Comparison of ENCODE assay signal across 7 cellular contexts in genomic region chr17:64262125-64262421, GRCh38. TPM values are rescaled to one million over a fixed set of nuclear protein-coding genes. Genes with fewer than 3 reads are reported as not detected.
DNase-seq lines count a peak whose midpoint lies in the region; ATAC-seq and TF ChIP-seq lines count a peak whose summit lies in the region.

No MANE protein-coding gene starts in this region.

- DNase-seq in UCSD-AML1 (lab: John Stamatoyannopoulos, UW; ENCODE audit: unreplicated experiment) (peak; percentile 40), cardiac muscle cell (ENCODE audit: low read depth in 1 of 2, low spot score in 1 of 2) (no peak), omental fat pad (ENCODE audit: low spot score) (no peak)

- peak overlapping the region; percentile 85 for H3K4me3 ChIP-seq in HEK293 (ENCODE audit: low read depth, low read length)
- peak overlapping the region; percentile 95 for H3K4me3 ChIP-seq in cardiac muscle cell
- H3K4me3 ChIP-seq in skeletal muscle tissue (ENCODE audit: low read length in 3 of 3): peak overlapping the region; percentile 80 to 91 (median 85)

- H3K27me3 ChIP-seq in cardiac muscle cell (no peaks in the 10 kb centered on the region), skeletal muscle tissue (ENCODE audit: control insufficient read depth in 3 of 3, insufficient read depth in 3 of 3, low read length in 3 of 3) (no peaks in the 10 kb centered on the region)

- POLR2A ChIA-PET in HEK293 (lab: Yijun Ruan, JAX): interaction anchor here (1.2 to 2.9 kb wide), 3 partner anchors 16 to 116 kb away, joined by 4 to 19 read pairs (median 6); no protein-coding TSS in a partner anchor

- no peaks in the 10 kb centered on the region for H3K36me3 ChIP-seq in HEK293 (ENCODE audit: control insufficient read depth in 2 of 2, insufficient read depth in 1 of 2, low read length in 2 of 2)
- H3K36me3 ChIP-seq in cardiac muscle cell: no peaks in the 10 kb centered on the region
- H3K36me3 ChIP-seq in skeletal muscle tissue (ENCODE audit: control insufficient read depth in 3 of 3, insufficient read depth in 3 of 3, low read length in 3 of 3): no peaks in the 10 kb centered on the region

- CTCF ChIA-PET in HEK293 (lab: Yijun Ruan, JAX): interaction anchor here (0.6 to 0.8 kb wide), 5 partner anchors 11 to 272 kb away, joined by 3 to 4 read pairs (median 3); no protein-coding TSS in a partner anchor

- H3K27ac ChIP-seq in HEK293 (ENCODE audit: extremely low read depth, low read depth, low read length): peak overlapping the region; percentile 74; the same call in 1 of the 2 replicates
- H3K27ac ChIP-seq in cardiac muscle cell: peak overlapping the region; percentile 78
- peak overlapping the region; percentile 96 for H3K27ac ChIP-seq in skeletal muscle tissue (ENCODE audit: low read depth, low read length)

- H3K9me3 ChIP-seq in HEK293 (ENCODE audit: control insufficient read depth, insufficient read depth, low read depth, low read length) (no peaks in the 10 kb centered on the region), cardiac muscle cell (ENCODE audit: low read depth) (no peaks in the 10 kb centered on the region), skeletal muscle tissue (ENCODE audit: control insufficient read depth in 3 of 3, low read length in 3 of 3) (no peaks in the 10 kb centered on the region)

- ATAC-seq in omental fat pad (ENCODE audit: low FRiP score) (no peak), HG02884 (IDR thresholded peaks at IDR 0.05; ENCODE audit: unreplicated experiment) (no peak), GM21360 (IDR thresholded peaks at IDR 0.05; ENCODE audit: unreplicated experiment) (no peak)

- TF ChIP-seq CTCF in HEK293 (tag by site-specific recombination; IDR thresholded peaks at IDR 0.05): no peak
- TF ChIP-seq CTCF in cardiac muscle cell (IDR thresholded peaks at IDR 0.05; ENCODE audit: low read depth, low read length): no peak
- TF ChIP-seq CTCF in omental fat pad (IDR thresholded peaks at IDR 0.05): no peak

- peak overlapping the region; percentile 79 to 95 (median 89) for H3K9ac ChIP-seq in skeletal muscle tissue (ENCODE audit: low read depth in 1 of 3, low read length in 3 of 3)

- H3K4me1 ChIP-seq in HEK293 (ENCODE audit: control insufficient read depth, insufficient read depth, low read length) (peaks cover 21% of the 10 kb centered on the region), cardiac muscle cell (ENCODE audit: low read depth) (peaks cover 11% of the 10 kb centered on the region), skeletal muscle tissue (ENCODE audit: control insufficient read depth in 3 of 3, insufficient read depth in 3 of 3, low read length in 3 of 3) (peaks cover 55 to 57% (median 55%) of the 10 kb centered on the region in 3 donors)

TF ChIP-seq in HEK293, 187 proteins besides CTCF, POLR2A, EP300 and RAD21 (continues in another document):
- TF ChIP-seq ZNF112 (tag by site-specific recombination; IDR thresholded peaks at IDR 0.05): no peak
- no peak for TF ChIP-seq ZNF37A (tag by site-specific recombination; IDR thresholded peaks at IDR 0.05)
- TF ChIP-seq, protein P1, sequence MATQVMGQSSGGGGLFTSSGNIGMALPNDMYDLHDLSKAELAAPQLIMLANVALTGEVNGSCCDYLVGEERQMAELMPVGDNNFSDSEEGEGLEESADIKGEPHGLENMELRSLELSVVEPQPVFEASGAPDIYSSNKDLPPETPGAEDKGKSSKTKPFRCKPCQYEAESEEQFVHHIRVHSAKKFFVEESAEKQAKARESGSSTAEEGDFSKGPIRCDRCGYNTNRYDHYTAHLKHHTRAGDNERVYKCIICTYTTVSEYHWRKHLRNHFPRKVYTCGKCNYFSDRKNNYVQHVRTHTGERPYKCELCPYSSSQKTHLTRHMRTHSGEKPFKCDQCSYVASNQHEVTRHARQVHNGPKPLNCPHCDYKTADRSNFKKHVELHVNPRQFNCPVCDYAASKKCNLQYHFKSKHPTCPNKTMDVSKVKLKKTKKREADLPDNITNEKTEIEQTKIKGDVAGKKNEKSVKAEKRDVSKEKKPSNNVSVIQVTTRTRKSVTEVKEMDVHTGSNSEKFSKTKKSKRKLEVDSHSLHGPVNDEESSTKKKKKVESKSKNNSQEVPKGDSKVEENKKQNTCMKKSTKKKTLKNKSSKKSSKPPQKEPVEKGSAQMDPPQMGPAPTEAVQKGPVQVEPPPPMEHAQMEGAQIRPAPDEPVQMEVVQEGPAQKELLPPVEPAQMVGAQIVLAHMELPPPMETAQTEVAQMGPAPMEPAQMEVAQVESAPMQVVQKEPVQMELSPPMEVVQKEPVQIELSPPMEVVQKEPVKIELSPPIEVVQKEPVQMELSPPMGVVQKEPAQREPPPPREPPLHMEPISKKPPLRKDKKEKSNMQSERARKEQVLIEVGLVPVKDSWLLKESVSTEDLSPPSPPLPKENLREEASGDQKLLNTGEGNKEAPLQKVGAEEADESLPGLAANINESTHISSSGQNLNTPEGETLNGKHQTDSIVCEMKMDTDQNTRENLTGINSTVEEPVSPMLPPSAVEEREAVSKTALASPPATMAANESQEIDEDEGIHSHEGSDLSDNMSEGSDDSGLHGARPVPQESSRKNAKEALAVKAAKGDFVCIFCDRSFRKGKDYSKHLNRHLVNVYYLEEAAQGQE (tag by site-specific recombination; IDR thresholded peaks at IDR 0.05): no peak
- TF ChIP-seq, protein P2, sequence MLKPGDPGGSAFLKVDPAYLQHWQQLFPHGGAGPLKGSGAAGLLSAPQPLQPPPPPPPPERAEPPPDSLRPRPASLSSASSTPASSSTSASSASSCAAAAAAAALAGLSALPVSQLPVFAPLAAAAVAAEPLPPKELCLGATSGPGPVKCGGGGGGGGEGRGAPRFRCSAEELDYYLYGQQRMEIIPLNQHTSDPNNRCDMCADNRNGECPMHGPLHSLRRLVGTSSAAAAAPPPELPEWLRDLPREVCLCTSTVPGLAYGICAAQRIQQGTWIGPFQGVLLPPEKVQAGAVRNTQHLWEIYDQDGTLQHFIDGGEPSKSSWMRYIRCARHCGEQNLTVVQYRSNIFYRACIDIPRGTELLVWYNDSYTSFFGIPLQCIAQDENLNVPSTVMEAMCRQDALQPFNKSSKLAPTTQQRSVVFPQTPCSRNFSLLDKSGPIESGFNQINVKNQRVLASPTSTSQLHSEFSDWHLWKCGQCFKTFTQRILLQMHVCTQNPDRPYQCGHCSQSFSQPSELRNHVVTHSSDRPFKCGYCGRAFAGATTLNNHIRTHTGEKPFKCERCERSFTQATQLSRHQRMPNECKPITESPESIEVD (tag by site-specific recombination; IDR thresholded peaks at IDR 0.05): no peak
- TF ChIP-seq ATF2 (tag by site-specific recombination; IDR thresholded peaks at IDR 0.05; ENCODE audit: low read depth): no peak
- no peak for TF ChIP-seq ZNF324 (tag by site-specific recombination; IDR thresholded peaks at IDR 0.05)
- no peak for TF ChIP-seq TRIM28 (IDR thresholded peaks at IDR 0.05; ENCODE audit: borderline replicate concordance, low read length)
- TF ChIP-seq ZNF394 (tag by site-specific recombination; IDR thresholded peaks at IDR 0.05; ENCODE audit: borderline replicate concordance): no peak
- no peak for TF ChIP-seq ELK4 (IDR thresholded peaks at IDR 0.05; ENCODE audit: borderline replicate concordance, low read depth, low read length)
- TF ChIP-seq ZNF529 (tag by site-specific recombination; IDR thresholded peaks at IDR 0.05; ENCODE audit: insufficient replicate concordance): no peak
- TF ChIP-seq SP7 (tag by site-specific recombination; IDR thresholded peaks at IDR 0.05): no peak
- TF ChIP-seq ZBTB7A (tag by site-specific recombination; IDR thresholded peaks at IDR 0.05; ENCODE audit: low read depth): no peak
- no peak for TF ChIP-seq ZNF341 (tag by site-specific recombination; IDR thresholded peaks at IDR 0.05; ENCODE audit: low read depth)
- TF ChIP-seq ZNF76 (tag by site-specific recombination; IDR thresholded peaks at IDR 0.05; ENCODE audit: borderline replicate concordance, low read depth): no peak
- no peak for TF ChIP-seq ZNF48 (tag by site-specific recombination; IDR thresholded peaks at IDR 0.05)

RNA-seq across cellular contexts. Expression of gene TEX2, which starts 1.0 kb away (rescaled TPM):
- total RNA-seq in cardiac muscle cell (17.5 and 23.5 TPM in 2 replicates), skeletal muscle tissue (20.4 TPM), omental fat pad (100 to 1,000 TPM in 1 of 4 donors, 10 to 100 TPM in 3; 34.8 to 113 (median 85.2) TPM)
- 17.9 and 18.7 TPM in 2 replicates for polyA plus RNA-seq in cardiac muscle cell
